Comparison of ENCODE assay signal across 9 cellular contexts in genomic region chr19:13156968-13157882, GRCh38. TPM values are rescaled to one million over a fixed set of nuclear protein-coding genes. Genes with fewer than 3 reads are reported as not detected.
DNase-seq lines count a peak whose midpoint lies in the region; ATAC-seq, FAIRE-seq and TF ChIP-seq lines count a peak whose summit lies in the region.
"Had no signal": no experiment of that assay in that cellular context is flagged by ENCODE, and none has a peak within 500 bp of the region (broad histone marks: within the 10 kb centered on the region; RNA-seq: fewer than 3 reads in every experiment).

No MANE protein-coding gene starts in this region.

- CTCF ChIA-PET in GM12878 (lab: Yijun Ruan, JAX) = interaction anchor here (0.6 to 2.3 kb wide), 7 partner anchors 25 to 861 kb away, joined by 3 to 12 read pairs (median 3); no protein-coding TSS in a partner anchor

- peaks cover 8% of the 10 kb centered on the region for H3K36me3 Mint-ChIP-seq in nephron progenitor cell (ENCODE audit: low read depth)

- intact Hi-C loops in GM12878 (cut with micrococcal nuclease; ENCODE audit: unreplicated experiment) = loop anchor here (1.0 to 10.0 kb wide), 4 partner anchors 10 to 848 kb away; partner anchors contain the start of gene RFX1

- peak overlapping the region; percentile 51 for H3K9ac ChIP-seq in GM12878 (ENCODE audit: control insufficient read depth, insufficient read depth, low read length)

- H3K27ac Mint-ChIP-seq in nephron progenitor cell = peak overlapping the region; percentile 92

- peaks cover 31% of the 10 kb centered on the region for H3K4me1 Mint-ChIP-seq in nephron progenitor cell

- TF ChIP-seq POLR2A in GM12878 (IDR thresholded peaks at IDR 0.05; ENCODE audit: low read depth, low read length) = no peak

- 12% methylated on average over 11 of the region's 11 CpGs for WGBS in GM12878 (ENCODE audit: insufficient coverage, insufficient replicate concordance, low lambda C conversion rate, missing lambda C conversion rate)

- TF ChIP-seq RAD21 in GM12878 (IDR thresholded peaks at IDR 0.05; ENCODE audit: insufficient read depth, low read depth, low read length) = no peak

- peak; percentile 32 for DNase-seq in EL
- peak; percentile 50 for DNase-seq in M059J (ENCODE audit: low read depth)
- DNase-seq in GM12878 (ENCODE audit: low read depth, low spot score) = no peak
- no peak for DNase-seq in nephron progenitor cell
- no peak for DNase-seq in H7
- DNase-seq in MG63 = no peak
- DNase-seq: occipital lobe had no signal

- H3K4me3 ChIP-seq in GM12878 (peak overlapping the region; percentile 13; the same call in 1 of the 2 replicates), H7 (ENCODE audit: insufficient read depth, low read depth, low read length) (no peak overlapping the region), MG63 (no peak overlapping the region)

- H3K27me3 Mint-ChIP-seq in nephron progenitor cell (ENCODE audit: low read depth, poor library complexity) = peaks cover 14% of the 10 kb centered on the region

- no peak for TF ChIP-seq EP300 in GM12878 (IDR thresholded peaks at IDR 0.05; ENCODE audit: borderline replicate concordance in 1 of 2, control insufficient read depth in 1 of 2, low read depth in 2 of 2, low read length in 2 of 2)

- SMC1A ChIA-PET in GM12878 (lab: Charles Lee; ENCODE audit: uncharacterized antibody, unreplicated experiment) = interaction anchor here (0.6 to 3.9 kb wide), 8 partner anchors 7 to 366 kb away, joined by 3 to 37 read pairs (median 6); partner anchors contain the start of genes JUNB and NACC1

- in situ Hi-C loops in GM12878 (cut with MboI) = loop anchor here (10.0 to 25.0 kb wide), 3 partner anchors 688 to 1570 kb away; partner anchors contain the start of genes ACP5 and ZNF627

- H3K27ac ChIP-seq in GM12878 (ENCODE audit: control insufficient read depth, insufficient read depth) = peak overlapping the region; percentile 95

- peaks cover 26% of the 10 kb centered on the region for H3K79me2 ChIP-seq in GM12878 (ENCODE audit: control insufficient read depth, insufficient read depth, low read length)

- POLR2A ChIA-PET in GM12878 (lab: Charles Lee) = interaction anchor here (0.6 to 3.3 kb wide), 8 partner anchors 10 to 705 kb away, joined by 3 to 19 read pairs (median 4); no protein-coding TSS in a partner anchor

- no peak for FAIRE-seq in GM12878 (lab: Jason Lieb, UNC)

- H3K9me3 ChIP-seq in GM12878 (replicated peaks; ENCODE audit: control insufficient read depth, insufficient read depth, low read length) (no peaks in the 10 kb centered on the region), MG63 (no peaks in the 10 kb centered on the region)

- peak overlapping the region; percentile 96 for H3K4me3 Mint-ChIP-seq in nephron progenitor cell

- no peaks in the 10 kb centered on the region for H4K20me1 ChIP-seq in GM12878 (ENCODE audit: control insufficient read depth, insufficient read depth)

- no peaks in the 10 kb centered on the region for H3K9me3 Mint-ChIP-seq in nephron progenitor cell

- no peaks in the 10 kb centered on the region for H3K27me3 ChIP-seq in GM12878 (replicated peaks in 1 of 2; ENCODE audit: control insufficient read depth in 2 of 2, insufficient read depth in 2 of 2, low read length in 1 of 2)
- no peaks in the 10 kb centered on the region for H3K27me3 ChIP-seq in H7 (ENCODE audit: control insufficient read depth, insufficient read depth, low read length)
- no peaks in the 10 kb centered on the region for H3K27me3 ChIP-seq in MG63

- no peak for ATAC-seq in GM12878
- no peak for ATAC-seq in HG02588 (IDR thresholded peaks at IDR 0.05; ENCODE audit: unreplicated experiment)
- ATAC-seq in esophagus mucosa = no peak

- TF ChIP-seq CTCF in GM12878 (IDR thresholded peaks at IDR 0.05 in 2 of 3, conservative IDR thresholded peaks at IDR 0.05 in 1 of 3; ENCODE audit: control insufficient read depth in 2 of 3, extremely low read depth in 1 of 3, insufficient read depth in 1 of 3, low read depth in 3 of 3, low read length in 3 of 3) (no peak), nephron progenitor cell (IDR thresholded peaks at IDR 0.05) (no peak)

- H3K36me3 ChIP-seq in GM12878 (ENCODE audit: control insufficient read depth in 2 of 2, insufficient read depth in 2 of 2, low read length in 1 of 2) = no peaks in the 10 kb centered on the region; a peak in 2 of 4 replicates
- peaks cover 3% of the 10 kb centered on the region for H3K36me3 ChIP-seq in H7 (replicated peaks; ENCODE audit: control insufficient read depth, insufficient read depth, low read length)
- peaks cover 37% of the 10 kb centered on the region for H3K36me3 ChIP-seq in MG63

- BruUV-seq in GM12878 (replicated peaks; lab: Mats Ljungman, UMichigan) = no TSS peak

- peak overlapping the region; percentile 5 for H2AFZ ChIP-seq in GM12878 (ENCODE audit: control insufficient read depth, low read depth, low read length)

- H3K4me1 ChIP-seq in GM12878 (ENCODE audit: control insufficient read depth, insufficient read depth, low read length) = peaks cover 33% of the 10 kb centered on the region

- RAD21 ChIA-PET in GM12878 (lab: Charles Lee; ENCODE audit: unreplicated experiment) = interaction anchor here (0.6 to 4.7 kb wide), 3 partner anchors 10 to 104 kb away, joined by 3 to 39 read pairs (median 3); no protein-coding TSS in a partner anchor

- peak overlapping the region; percentile 91 for H3K4me2 ChIP-seq in GM12878 (ENCODE audit: control insufficient read depth, insufficient read depth)

RNA-seq across cellular contexts. Expression of gene IER2, which starts 7.0 kb away (rescaled TPM):
- total RNA-seq in M059J (2014; rRNA removed; shearing (Covaris generic)) = 16.6 and 33.0 TPM in 2 replicates
- 41.4 and 51.6 TPM in 2 replicates for total RNA-seq in GM12878 (2013; cell fraction: nucleolus; rRNA removed)
- total RNA-seq in GM12878 (2014; rRNA removed) = 26.0 and 31.9 TPM in 2 replicates
- total RNA-seq in GM12878 (2014; rRNA removed; fragmentation: Illumina TruSeq; extraction: Trizol) = 9.1 and 9.5 TPM in 2 replicates
- total RNA-seq in GM12878 (2021) = 94.5 and 97.2 TPM in 2 replicates
- 9.8 TPM for polyA plus RNA-seq in GM12878 (2011; ENCODE audit: low read depth)
- polyA plus RNA-seq in GM12878 (2011; rRNA removed) = 11.2 and 17.9 TPM in 2 replicates
- polyA plus RNA-seq in GM12878 (2011; cell fraction: cytosol; rRNA removed) = 36.0 and 41.6 TPM in 2 replicates
- 127 and 170 TPM in 2 replicates for polyA plus RNA-seq in GM12878 (2011; cell fraction: nucleus; rRNA removed)
- polyA plus RNA-seq in GM12878 (2012) = 54.9 and 64.6 TPM in 2 replicates
- 7.7 and 13.2 TPM in 2 replicates for polyA plus RNA-seq in GM12878 (2014; fragmentation: Illumina TruSeq; extraction: Trizol)
- polyA plus RNA-seq in GM12878 (2014; fragmentation: Nextera tagmentation; extraction: Ambion mirVana) = 1 to 10 TPM; 2.8 to 9.3 TPM
- polyA plus RNA-seq in GM12878 (2014; rRNA removed) = 56.0 and 65.3 TPM in 2 replicates
- polyA plus RNA-seq in GM12878 (2016; fragmentation: Nextera tagmentation; extraction: Ambion mirVana) = 10 to 100 TPM; 75.6 to 81.7 TPM
- polyA minus RNA-seq in GM12878 (2011; rRNA and poly(A)+ RNA removed) = 5.2 and 11.3 TPM in 2 replicates
- polyA minus RNA-seq in GM12878 (2011; cell fraction: cytosol; rRNA and poly(A)+ RNA removed) = 12.3 and 14.0 TPM in 2 replicates
- polyA minus RNA-seq in GM12878 (2011; cell fraction: nucleus; rRNA and poly(A)+ RNA removed) = 35.5 and 63.1 TPM in 2 replicates
- 97.7 TPM for total RNA-seq in esophagus mucosa
- 34.5 and 56.4 TPM in 2 replicates for total RNA-seq in H7 (2014; rRNA removed; shearing (Covaris generic))
- 39.0 and 80.1 TPM in 2 replicates for total RNA-seq in MG63 (2014; rRNA removed; shearing (Covaris generic); ENCODE audit: low replicate concordance)

RNA-seq across cellular contexts. Expression of gene STX10, which starts 7.0 kb away (rescaled TPM):
- total RNA-seq in M059J (2014; rRNA removed; shearing (Covaris generic)) = 122 and 124 TPM in 2 replicates
- total RNA-seq in GM12878 (2013; cell fraction: nucleolus; rRNA removed) = 13.8 and 18.2 TPM in 2 replicates
- total RNA-seq in GM12878 (2014; rRNA removed) (56.2 and 59.0 TPM in 2 replicates), GM12878 (2014; rRNA removed; fragmentation: Illumina TruSeq; extraction: Trizol) (36.3 and 38.4 TPM in 2 replicates), GM12878 (2021) (57.0 and 59.2 TPM in 2 replicates), esophagus mucosa (46.0 TPM)
- polyA plus RNA-seq in GM12878 (2011; ENCODE audit: low read depth) = 20.8 TPM
- polyA plus RNA-seq in GM12878 (2011; rRNA removed) (32.1 and 47.5 TPM in 2 replicates), GM12878 (2014; fragmentation: Illumina TruSeq; extraction: Trizol) (7.4 and 33.7 TPM in 2 replicates), GM12878 (2014; fragmentation: Nextera tagmentation; extraction: Ambion mirVana) (1 to 10 TPM in 1 of 2 experiments, under 1 TPM in 1; 0.56 to 3.7 TPM), GM12878 (2014; rRNA removed) (76.1 and 78.9 TPM in 2 replicates), GM12878 (2016; fragmentation: Nextera tagmentation; extraction: Ambion mirVana) (10 to 100 TPM; 47.7 to 50.4 TPM)
- polyA plus RNA-seq in GM12878 (2011; cell fraction: cytosol; rRNA removed) = 62.2 and 75.9 TPM in 2 replicates
- 132 and 139 TPM in 2 replicates for polyA plus RNA-seq in GM12878 (2011; cell fraction: nucleus; rRNA removed)
- 38.6 and 38.9 TPM in 2 replicates for polyA plus RNA-seq in GM12878 (2012)
- 21.1 and 22.4 TPM in 2 replicates for polyA minus RNA-seq in GM12878 (2011; rRNA and poly(A)+ RNA removed)
- 15.5 and 18.8 TPM in 2 replicates for polyA minus RNA-seq in GM12878 (2011; cell fraction: cytosol; rRNA and poly(A)+ RNA removed)
- 8.9 TPM in 2 replicates for polyA minus RNA-seq in GM12878 (2011; cell fraction: nucleus; rRNA and poly(A)+ RNA removed)
- 60.1 and 60.7 TPM in 2 replicates for total RNA-seq in H7 (2014; rRNA removed; shearing (Covaris generic))
- 281 and 371 TPM in 2 replicates for total RNA-seq in MG63 (2014; rRNA removed; shearing (Covaris generic); ENCODE audit: low replicate concordance)

RNA-seq across cellular contexts. Expression of gene NACC1, which starts 39.2 kb away (rescaled TPM):
- total RNA-seq in M059J (2014; rRNA removed; shearing (Covaris generic)) = 48.1 and 126 TPM in 2 replicates
- total RNA-seq in GM12878 (2013; cell fraction: nucleolus; rRNA removed) = 33.8 and 36.7 TPM in 2 replicates
- total RNA-seq in GM12878 (2014; rRNA removed) (53.0 and 68.5 TPM in 2 replicates), GM12878 (2014; rRNA removed; fragmentation: Illumina TruSeq; extraction: Trizol) (16.2 and 19.6 TPM in 2 replicates), GM12878 (2021) (116 and 120 TPM in 2 replicates), esophagus mucosa (40.0 TPM)
- 14.2 TPM for polyA plus RNA-seq in GM12878 (2011; ENCODE audit: low read depth)
- polyA plus RNA-seq in GM12878 (2011; rRNA removed) (9.4 and 32.3 TPM in 2 replicates), GM12878 (2014; fragmentation: Illumina TruSeq; extraction: Trizol) (6.1 and 18.8 TPM in 2 replicates), GM12878 (2014; fragmentation: Nextera tagmentation; extraction: Ambion mirVana) (under 1 TPM; 0.18 to 0.27 TPM), GM12878 (2014; rRNA removed) (86.1 and 89.6 TPM in 2 replicates), GM12878 (2016; fragmentation: Nextera tagmentation; extraction: Ambion mirVana) (1 to 10 TPM; 2.0 to 3.0 TPM)
- 75.3 and 119 TPM in 2 replicates for polyA plus RNA-seq in GM12878 (2011; cell fraction: cytosol; rRNA removed)
- polyA plus RNA-seq in GM12878 (2011; cell fraction: nucleus; rRNA removed) = 75.5 and 139 TPM in 2 replicates
- 32.6 and 35.0 TPM in 2 replicates for polyA plus RNA-seq in GM12878 (2012)
- 74.5 and 114 TPM in 2 replicates for polyA minus RNA-seq in GM12878 (2011; rRNA and poly(A)+ RNA removed)
- polyA minus RNA-seq in GM12878 (2011; cell fraction: cytosol; rRNA and poly(A)+ RNA removed) = 50.9 and 52.6 TPM in 2 replicates
- polyA minus RNA-seq in GM12878 (2011; cell fraction: nucleus; rRNA and poly(A)+ RNA removed) = 12.9 and 21.6 TPM in 2 replicates
- total RNA-seq in H7 (2014; rRNA removed; shearing (Covaris generic)) = 254 and 292 TPM in 2 replicates
- total RNA-seq in MG63 (2014; rRNA removed; shearing (Covaris generic); ENCODE audit: low replicate concordance) = 44.6 and 96.4 TPM in 2 replicates

RNA-seq across cellular contexts. Expression of gene TRMT1, which starts 40.7 kb away (rescaled TPM):
- 19.9 and 23.0 TPM in 2 replicates for total RNA-seq in M059J (2014; rRNA removed; shearing (Covaris generic))
- 57.7 and 66.1 TPM in 2 replicates for total RNA-seq in GM12878 (2013; cell fraction: nucleolus; rRNA removed)
- 33.7 and 37.0 TPM in 2 replicates for total RNA-seq in GM12878 (2014; rRNA removed)
- 16.1 and 18.8 TPM in 2 replicates for total RNA-seq in GM12878 (2014; rRNA removed; fragmentation: Illumina TruSeq; extraction: Trizol)
- total RNA-seq in GM12878 (2021) = 51.4 and 53.1 TPM in 2 replicates
- 15.2 TPM for polyA plus RNA-seq in GM12878 (2011; ENCODE audit: low read depth)
- polyA plus RNA-seq in GM12878 (2011; rRNA removed) = 18.4 and 29.5 TPM in 2 replicates
- polyA plus RNA-seq in GM12878 (2011; cell fraction: cytosol; rRNA removed) = 43.7 and 65.4 TPM in 2 replicates
- 346 and 425 TPM in 2 replicates for polyA plus RNA-seq in GM12878 (2011; cell fraction: nucleus; rRNA removed)
- 31.0 and 36.9 TPM in 2 replicates for polyA plus RNA-seq in GM12878 (2012)
- 11.3 and 32.5 TPM in 2 replicates for polyA plus RNA-seq in GM12878 (2014; fragmentation: Illumina TruSeq; extraction: Trizol)
- 1 to 10 TPM; 3.4 to 4.5 TPM for polyA plus RNA-seq in GM12878 (2014; fragmentation: Nextera tagmentation; extraction: Ambion mirVana)
- 64.7 and 68.8 TPM in 2 replicates for polyA plus RNA-seq in GM12878 (2014; rRNA removed)
- polyA plus RNA-seq in GM12878 (2016; fragmentation: Nextera tagmentation; extraction: Ambion mirVana) = 10 to 100 TPM; 52.6 to 56.3 TPM
- 17.3 and 34.2 TPM in 2 replicates for polyA minus RNA-seq in GM12878 (2011; rRNA and poly(A)+ RNA removed)
- 17.8 and 33.2 TPM in 2 replicates for polyA minus RNA-seq in GM12878 (2011; cell fraction: cytosol; rRNA and poly(A)+ RNA removed)
- 36.4 and 46.4 TPM in 2 replicates for polyA minus RNA-seq in GM12878 (2011; cell fraction: nucleus; rRNA and poly(A)+ RNA removed)
- total RNA-seq in esophagus mucosa = 23.8 TPM
- 81.5 and 89.1 TPM in 2 replicates for total RNA-seq in H7 (2014; rRNA removed; shearing (Covaris generic))
- 127 and 172 TPM in 2 replicates for total RNA-seq in MG63 (2014; rRNA removed; shearing (Covaris generic); ENCODE audit: low replicate concordance)

RNA-seq across cellular contexts. Expression of gene LYL1, which starts 54.6 kb away (rescaled TPM):
- not detected in 2 replicates for total RNA-seq in M059J (2014; rRNA removed; shearing (Covaris generic))
- 13.0 and 16.6 TPM in 2 replicates for total RNA-seq in GM12878 (2013; cell fraction: nucleolus; rRNA removed)
- 29.3 and 34.8 TPM in 2 replicates for total RNA-seq in GM12878 (2014; rRNA removed)
- total RNA-seq in GM12878 (2014; rRNA removed; fragmentation: Illumina TruSeq; extraction: Trizol) = 5.8 and 5.9 TPM in 2 replicates
- 27.4 and 30.0 TPM in 2 replicates for total RNA-seq in GM12878 (2021)
- polyA plus RNA-seq in GM12878 (2011; ENCODE audit: low read depth) = 0.52 TPM
- polyA plus RNA-seq in GM12878 (2011; rRNA removed) = 0.56 and 0.62 TPM in 2 replicates
- polyA plus RNA-seq in GM12878 (2011; cell fraction: cytosol; rRNA removed) = 0.84 and 1.5 TPM in 2 replicates
- 1.7 and 2.5 TPM in 2 replicates for polyA plus RNA-seq in GM12878 (2011; cell fraction: nucleus; rRNA removed)
- 6.5 and 9.4 TPM in 2 replicates for polyA plus RNA-seq in GM12878 (2012)
- 1.3 and 2.4 TPM in 2 replicates for polyA plus RNA-seq in GM12878 (2014; fragmentation: Illumina TruSeq; extraction: Trizol)
- under 1 TPM; 0.10 to 0.77 TPM for polyA plus RNA-seq in GM12878 (2014; fragmentation: Nextera tagmentation; extraction: Ambion mirVana)
- 25.1 and 30.8 TPM in 2 replicates for polyA plus RNA-seq in GM12878 (2014; rRNA removed)
- polyA plus RNA-seq in GM12878 (2016; fragmentation: Nextera tagmentation; extraction: Ambion mirVana) = 1 to 10 TPM; 3.1 to 8.0 TPM
- 0.59 and 1.1 TPM in 2 replicates for polyA minus RNA-seq in GM12878 (2011; rRNA and poly(A)+ RNA removed)
- 1.7 TPM in 1 of 2 replicates, not detected in the other for polyA minus RNA-seq in GM12878 (2011; cell fraction: cytosol; rRNA and poly(A)+ RNA removed)
- polyA minus RNA-seq in GM12878 (2011; cell fraction: nucleus; rRNA and poly(A)+ RNA removed) = 0.73 and 1.8 TPM in 2 replicates
- 1.4 TPM for total RNA-seq in esophagus mucosa
- 1.5 and 1.7 TPM in 2 replicates for total RNA-seq in H7 (2014; rRNA removed; shearing (Covaris generic))
- not detected in 2 replicates for total RNA-seq in MG63 (2014; rRNA removed; shearing (Covaris generic); ENCODE audit: low replicate concordance)

Comparison
In these comparisons a context has a peak if more than half of its experiments do, and no peak if none do; other contexts are left out.
1. DNase-seq: peak in EL (single experiment) and M059J (single experiment); none in GM12878 (single experiment), nephron progenitor cell (single experiment), H7 (single experiment) and MG63 (single experiment).